ENCODE assay signal across 1 cellular context in the genomic region with DNA sequence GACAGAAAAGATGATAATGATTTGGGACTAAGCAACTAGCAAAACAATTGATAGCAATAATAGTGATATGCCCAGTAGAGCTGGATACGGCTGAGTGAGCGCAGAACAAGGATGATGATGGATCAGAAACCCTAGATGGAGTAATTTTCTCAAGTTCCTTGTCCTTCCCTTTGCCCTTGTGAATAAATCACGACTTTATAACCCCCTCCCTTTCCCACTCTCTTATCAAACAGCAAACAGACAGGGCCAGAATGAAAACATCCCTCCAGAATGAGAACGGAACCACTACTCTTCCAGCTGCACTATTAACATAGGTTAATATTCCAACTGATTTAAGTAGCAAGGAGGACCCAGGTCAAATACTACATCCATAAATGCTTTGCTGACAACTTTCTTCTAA.
TF ChIP-seq lines count a peak whose summit lies in the region.

No MANE protein-coding gene starts in this region.

TF ChIP-seq in IMR-90, 13 proteins besides CTCF, POLR2A, EP300 and RAD21:
- TF ChIP-seq CHD1 (IDR thresholded peaks at IDR 0.05; ENCODE audit: low read depth, low read length) (no peak), SMC3 (IDR thresholded peaks at IDR 0.05; ENCODE audit: low read depth, low read length) (no peak), NFE2L2 (IDR thresholded peaks at IDR 0.05; ENCODE audit: low read depth, low read length) (no peak), MXI1 (IDR thresholded peaks at IDR 0.05; ENCODE audit: borderline replicate concordance, low read depth, low read length) (no peak), FOS (IDR thresholded peaks at IDR 0.05; ENCODE audit: low read depth, low read length) (no peak), MAFK (IDR thresholded peaks at IDR 0.05; ENCODE audit: low read depth, low read length) (no peak), RFX5 (IDR thresholded peaks at IDR 0.05; ENCODE audit: low read depth, low read length) (no peak), CEBPB (IDR thresholded peaks at IDR 0.05; ENCODE audit: low read depth, low read length) (no peak), ELK1 (IDR thresholded peaks at IDR 0.05; ENCODE audit: borderline replicate concordance, low read depth, low read length) (no peak), MAZ (IDR thresholded peaks at IDR 0.05; ENCODE audit: borderline replicate concordance, low read depth, low read length) (no peak), USF2 (IDR thresholded peaks at IDR 0.05; ENCODE audit: low read depth, low read length) (no peak), BHLHE40 (IDR thresholded peaks at IDR 0.05; ENCODE audit: low read depth, low read length) (no peak), RCOR1 (IDR thresholded peaks at IDR 0.05; ENCODE audit: insufficient replicate concordance, low read length) (no peak)
